In genomic region chr9:35657327-35658143, GRCh38 we compare ENCODE assay signal across 8 cellular contexts. TPM values are rescaled to one million over a fixed set of nuclear protein-coding genes. Genes with fewer than 3 reads are reported as not detected.
DNase-seq lines count a peak whose midpoint lies in the region; ATAC-seq and TF ChIP-seq lines count a peak whose summit lies in the region.

Gene RMRP (minus strand): TSS chr9:35658019.

- no peaks in the 10 kb centered on the region for H3K27me3 Mint-ChIP-seq in central memory CD8-positive, alpha-beta T cell

- H3K27me3 ChIP-seq in AG04450 (ENCODE audit: control insufficient read depth, insufficient read depth, low read length), result no peaks in the 10 kb centered on the region

- TF ChIP-seq CTCF in AG04450 (IDR thresholded peaks at IDR 0.05; ENCODE audit: low read depth, low read length), result peak; percentile 34

- POLR2A ChIA-PET in AG04450 (lab: Yijun Ruan, JAX), result interaction anchor here (0.5 to 3.8 kb wide), 16 partner anchors 11 to 1551 kb away, joined by 3 to 75 read pairs (median 6); partner anchors contain the start of genes CREB3, GBA2, RGP1 and TLN1

- no peaks in the 10 kb centered on the region for H3K9me3 Mint-ChIP-seq in central memory CD8-positive, alpha-beta T cell

- H3K9me3 ChIP-seq in AG04450 (ENCODE audit: control insufficient read depth, insufficient read depth, low read length), result peaks cover 3% of the 10 kb centered on the region; the same call in 1 of the 2 replicates

- peak within 1 kb of the TSS; percentile 93 for H3K4me3 ChIP-seq in AG04450 (ENCODE audit: low read depth, low read length)

- peak within 1 kb of the TSS; percentile 91 for H3K4me3 Mint-ChIP-seq in central memory CD8-positive, alpha-beta T cell

- peaks cover 44% of the 10 kb centered on the region for H3K36me3 Mint-ChIP-seq in central memory CD8-positive, alpha-beta T cell (ENCODE audit: insufficient read depth)

- DNase-seq in AG04450 (ENCODE audit: low read depth, low spot score) (peak; percentile 99), NCI-H345 treated with DMSO at 0.1 percent for 48 hours (lab: John Stamatoyannopoulos, UW; ENCODE audit: unreplicated experiment) (peak; percentile 95), iris pigment epithelial cell (ENCODE audit: low read depth) (peak; percentile 100)
- DNase-seq in activated CD4-positive, CD25-positive, alpha-beta regulatory T cell treated with anti-CD3 and anti-CD28 coated beads, Interleukin-2, amount 50 U/mL, for 16 hours (ENCODE audit: low read depth, low spot score), result peak; percentile 74
- DNase-seq in central memory CD8-positive, alpha-beta T cell (ENCODE audit: low spot score in 2 of 2), result peak; percentile 73 to 83
- peak; percentile 90 to 96 for DNase-seq in stimulated activated CD4-positive, alpha-beta T cell treated with anti-CD3 and anti-CD28 coated beads, Interleukin-12 subunit alpha, Interleukin-12 subunit beta, amount 100 ng/mL, for 24 hours (ENCODE audit: low read depth in 2 of 2)

- peak; percentile 88 for ATAC-seq in GM18909 (IDR thresholded peaks at IDR 0.05; ENCODE audit: poor library complexity, unreplicated experiment)
- peak; percentile 91 for ATAC-seq in HG03280 (IDR thresholded peaks at IDR 0.05; ENCODE audit: unreplicated experiment)
- peak; percentile 87 for ATAC-seq in central memory CD8-positive, alpha-beta T cell (replicated peaks; ENCODE audit: extremely low read depth, poor library complexity, severe bottlenecking)

- peak within 1 kb of the TSS; percentile 96 for H3K27ac ChIP-seq in AG04450 (ENCODE audit: low read depth, low read length)

- peak within 1 kb of the TSS; percentile 100 for H3K27ac Mint-ChIP-seq in central memory CD8-positive, alpha-beta T cell (ENCODE audit: low read depth)

- peaks cover 58% of the 10 kb centered on the region for H3K4me1 Mint-ChIP-seq in central memory CD8-positive, alpha-beta T cell

- CTCF ChIA-PET in AG04450 (lab: Charles Lee), result interaction anchor here (0.6 to 3.7 kb wide), 13 partner anchors 9 to 77 kb away, joined by 3 to 30 read pairs (median 4); partner anchors contain the start of genes CREB3 and TLN1

RNA-seq across cellular contexts. Expression of gene RMRP, which starts in this region (rescaled TPM):
- 173 and 306 TPM in 2 replicates for polyA plus RNA-seq in AG04450 (2011; rRNA removed)
- polyA minus RNA-seq in AG04450 (2011; rRNA and poly(A)+ RNA removed), result 6,565 and 7,222 TPM in 2 replicates

Comparison
In these comparisons a context has a peak if more than half of its experiments do, and no peak if none do; other contexts are left out.
1. Peak in every context shown above with its lines: DNase-seq, ATAC-seq, H3K4me3 ChIP-seq and H3K27ac ChIP-seq.